Comparison of ENCODE assay signal across 1 cellular context in genomic region chr10:91034494-91035157, GRCh38.
TF ChIP-seq lines count a peak whose summit lies in the region.

No MANE protein-coding gene starts in this region.

TF ChIP-seq in HepG2, 621 proteins besides CTCF, POLR2A, EP300 and RAD21 (continued from another document):
- no peak for TF ChIP-seq NFAT5 (CRISPR knock-in tag; IDR thresholded peaks at IDR 0.05)
- no peak for TF ChIP-seq ERF (CRISPR knock-in tag; IDR thresholded peaks at IDR 0.05)
- no peak for TF ChIP-seq ZNF484 (CRISPR knock-in tag; IDR thresholded peaks at IDR 0.05; ENCODE audit: borderline replicate concordance, low read depth)
- TF ChIP-seq RBM39 (IDR thresholded peaks at IDR 0.05; ENCODE audit: low read depth, low read length, poor library complexity, severe bottlenecking) = no peak
- TF ChIP-seq, protein P1, sequence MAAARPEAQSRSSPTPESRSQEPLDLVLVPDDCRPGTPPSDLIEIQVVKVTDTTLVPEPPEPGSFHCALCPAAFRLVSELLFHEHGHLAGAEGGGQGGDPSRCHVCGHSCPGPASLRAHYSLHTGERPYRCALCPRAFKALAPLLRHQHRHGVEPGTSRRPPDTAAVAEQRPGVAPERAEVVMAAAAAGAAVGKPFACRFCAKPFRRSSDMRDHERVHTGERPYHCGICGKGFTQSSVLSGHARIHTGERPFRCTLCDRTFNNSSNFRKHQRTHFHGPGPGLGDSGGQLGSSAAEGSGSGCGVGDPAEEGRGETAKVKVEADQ (CRISPR knock-in tag; IDR thresholded peaks at IDR 0.05; ENCODE audit: borderline replicate concordance) = no peak
- no peak for TF ChIP-seq TOE1 (CRISPR knock-in tag; IDR thresholded peaks at IDR 0.05)
